In genomic region chr6:27863962-27864905, GRCh38 we compare ENCODE assay signal across 8 cellular contexts. TPM values are rescaled to one million over a fixed set of nuclear protein-coding genes. Genes with fewer than 3 reads are reported as not detected.
DNase-seq lines count a peak whose midpoint lies in the region; ATAC-seq, FAIRE-seq and TF ChIP-seq lines count a peak whose summit lies in the region.
"Had no signal": no experiment of that assay in that cellular context is flagged by ENCODE, and none has a peak within 500 bp of the region (broad histone marks: within the 10 kb centered on the region; RNA-seq: fewer than 3 reads in every experiment).

No MANE protein-coding gene starts in this region.

- H3K27me3 ChIP-seq in H9 (ENCODE audit: insufficient read depth, low read length) (no peaks in the 10 kb centered on the region), gastrocnemius medialis (peaks cover 43 to 61% (median 55%) of the 10 kb centered on the region in 3 donors)

- CTCF ChIA-PET in activated CD4-positive, alpha-beta memory T cell treated with anti-CD3 and anti-CD28 coated beads for 36 hours (lab: Charles Lee): interaction anchor here (1.2 to 11.3 kb wide), 4 partner anchors 26 to 92 kb away, joined by 3 to 121 read pairs (median 16); a partner anchor contains a TSS

- H4K91ac ChIP-seq in H9 (ENCODE audit: insufficient read length, low read depth, low read length): no peak overlapping the region

- H2BK12ac ChIP-seq in H9 (ENCODE audit: insufficient read length, low read depth, low read length): peak overlapping the region; percentile 93

- ATAC-seq in gastrocnemius medialis (no peak), HG02798 (IDR thresholded peaks at IDR 0.05; ENCODE audit: poor library complexity, unreplicated experiment) (no peak)

- peaks cover 3% of the 10 kb centered on the region for H3K23me2 ChIP-seq in H9 (ENCODE audit: insufficient read length, low read depth, low read length, poor library complexity, severe bottlenecking)

- no peak overlapping the region for H2AK5ac ChIP-seq in H9 (ENCODE audit: insufficient read length, low read length)

- no peak overlapping the region for H2BK20ac ChIP-seq in H9 (ENCODE audit: low read depth, low read length, poor library complexity, severe bottlenecking)

- H3T11ph ChIP-seq in H9 (ENCODE audit: low read length): no peak overlapping the region

- H3K18ac ChIP-seq in H9 (ENCODE audit: insufficient read length, low read depth, low read length): peak overlapping the region; percentile 82

- peak overlapping the region; percentile 97 for H3K4me2 ChIP-seq in H9 (ENCODE audit: insufficient read depth, insufficient read length, low read length)

- in situ Hi-C loops in gastrocnemius medialis (cut with MboI; ENCODE audit: low sequenced_read_pairs in 4 of 4): no loop called here

- TF ChIP-seq POLR2A in gastrocnemius medialis (IDR thresholded peaks at IDR 0.05): no peak

- H3K27ac ChIP-seq in H9 (ENCODE audit: insufficient read length, low read depth, low read length) (peak overlapping the region; percentile 84), gastrocnemius medialis (peak overlapping the region in 1 of 4 donors; percentile 34)

- H3K27ac Mint-ChIP-seq in H9: peak overlapping the region; percentile 41 to 99 (median 97); a peak in 4 of 7 replicates
- H3K27ac Mint-ChIP-seq in activated CD4-positive, alpha-beta memory T cell treated with anti-CD3 and anti-CD28 coated beads for 36 hours: peak overlapping the region; percentile 100

- H3K36me3 ChIP-seq in gastrocnemius medialis: no peaks in the 10 kb centered on the region

- no peak overlapping the region; the same call in 1 of the 2 replicates for H3K4ac ChIP-seq in H9 (ENCODE audit: low read depth, low read length)

- H3K56ac ChIP-seq in H9 (ENCODE audit: insufficient read length, low read depth, low read length): peak overlapping the region; percentile 83

- no peak for TF ChIP-seq CTCF in H9 (conservative IDR thresholded peaks at IDR 0.05)
- TF ChIP-seq CTCF in fibroblast of the aortic adventitia (IDR thresholded peaks at IDR 0.05; ENCODE audit: insufficient read depth, low read length): no peak
- no peak for TF ChIP-seq CTCF in gastrocnemius medialis (IDR thresholded peaks at IDR 0.05 in 4 of 5, conservative IDR thresholded peaks at IDR 0.05 in 1 of 5)
- no peak for TF ChIP-seq CTCF in D721Med (IDR thresholded peaks at IDR 0.05; ENCODE audit: insufficient read depth, missing control alignments)

- H3K4me1 ChIP-seq in H9 (ENCODE audit: insufficient read depth, low read length) (peaks cover 2% of the 10 kb centered on the region), gastrocnemius medialis (peaks cover 25 to 31% of the 10 kb centered on the region in 2 donors)

- peaks cover 9% of the 10 kb centered on the region for H3K27me3 Mint-ChIP-seq in H9 (ENCODE audit: low read depth)
- H3K27me3 Mint-ChIP-seq in activated CD4-positive, alpha-beta memory T cell treated with anti-CD3 and anti-CD28 coated beads for 36 hours: peaks cover 20% of the 10 kb centered on the region

- peak overlapping the region; percentile 90 for H3K9ac ChIP-seq in H9 (ENCODE audit: extremely low read depth, insufficient read length, low read length)

- H2BK5ac ChIP-seq in H9 (ENCODE audit: insufficient read length, low read length): peak overlapping the region; percentile 85

- H2AFZ ChIP-seq in H9 (ENCODE audit: low read length): no peak overlapping the region

- peaks cover 7 to 24% of the 10 kb centered on the region in 2 experiments for H3K4me1 Mint-ChIP-seq in H9
- peaks cover 38% of the 10 kb centered on the region for H3K4me1 Mint-ChIP-seq in activated CD4-positive, alpha-beta memory T cell treated with anti-CD3 and anti-CD28 coated beads for 36 hours (ENCODE audit: low read depth)

- H3K79me1 ChIP-seq in H9 (ENCODE audit: insufficient read depth, low read depth, low read length, poor library complexity, severe bottlenecking): no peaks in the 10 kb centered on the region

- peaks cover 12 to 13% of the 10 kb centered on the region in 2 experiments for H3K9me3 Mint-ChIP-seq in H9
- peaks cover 10% of the 10 kb centered on the region for H3K9me3 Mint-ChIP-seq in activated CD4-positive, alpha-beta memory T cell treated with anti-CD3 and anti-CD28 coated beads for 36 hours

- peak overlapping the region; percentile 68 for H3K4me3 ChIP-seq in fibroblast of the aortic adventitia (ENCODE audit: low read depth, low read length)
- peak overlapping the region; percentile 60 to 66 (median 64) for H3K4me3 ChIP-seq in gastrocnemius medialis

- H2BK15ac ChIP-seq in H9 (ENCODE audit: low read depth, low read length): peak overlapping the region; percentile 83; the same call in 1 of the 2 replicates

- H2BK120ac ChIP-seq in H9 (ENCODE audit: low read depth, low read length, poor library complexity, severe bottlenecking): no peak overlapping the region

- FAIRE-seq in D721Med (lab: Jason Lieb, UNC): no peak

- no peaks in the 10 kb centered on the region for H4K20me1 ChIP-seq in H9 (ENCODE audit: control insufficient read depth, insufficient read depth, insufficient read length)

- DNase-seq in H9 (no peak), fibroblast of the aortic adventitia (ENCODE audit: low read depth) (peak; percentile 17), gastrocnemius medialis (no peak), D721Med (ENCODE audit: insufficient read length, low spot score) (no peak), RKO (ENCODE audit: low spot score) (no peak)
- peak; percentile 61 for DNase-seq in activated CD4-positive, alpha-beta memory T cell treated with anti-CD3 and anti-CD28 coated beads for 36 hours

- no peaks in the 10 kb centered on the region for H3K9me3 ChIP-seq in H9 (ENCODE audit: control insufficient read depth, low read depth, low read length)
- no peaks in the 10 kb centered on the region for H3K9me3 ChIP-seq in gastrocnemius medialis

- intact Hi-C loops in activated CD4-positive, alpha-beta memory T cell treated with anti-CD3 and anti-CD28 coated beads for 36 hours (cut with micrococcal nuclease): no loop called here
- intact Hi-C loops in gastrocnemius medialis (cut with DNase I; ENCODE audit: low total_unique reads): loop anchor here (2.0 kb wide), 2 partner anchors 25 to 31 kb away; a partner anchor contains a TSS

- H3K79me2 ChIP-seq in H9 (ENCODE audit: insufficient read depth, low read length): no peaks in the 10 kb centered on the region

- H3K4me3 Mint-ChIP-seq in H9: peak overlapping the region in 1 of 2 experiments; percentile 99; a peak in 3 of 5 replicates
- peak overlapping the region; percentile 96 for H3K4me3 Mint-ChIP-seq in activated CD4-positive, alpha-beta memory T cell treated with anti-CD3 and anti-CD28 coated beads for 36 hours

- POLR2A ChIA-PET in activated CD4-positive, alpha-beta memory T cell treated with anti-CD3 and anti-CD28 coated beads for 36 hours (lab: Charles Lee): interaction anchor here (0.5 to 12.2 kb wide), 24 partner anchors 9 to 1838 kb away, joined by 3 to 507 read pairs (median 11); partner anchors contain the start of genes HMGN4 and ZNF165

- peaks cover 5 to 10% (median 10%) of the 10 kb centered on the region in 3 experiments; a peak in 6 of 7 replicates for H3K36me3 Mint-ChIP-seq in H9 (ENCODE audit: insufficient read depth in 1 of 3, low read depth in 3 of 3)
- H3K36me3 Mint-ChIP-seq in activated CD4-positive, alpha-beta memory T cell treated with anti-CD3 and anti-CD28 coated beads for 36 hours: peaks cover 25% of the 10 kb centered on the region

- no CpG with 5 or more reads among the region's 51 CpGs for WGBS in H9 (ENCODE audit: extremely low coverage, insufficient read length, low lambda C conversion rate)

- peak overlapping the region; percentile 66 for H4K5ac ChIP-seq in H9 (ENCODE audit: insufficient read length, low read depth, low read length)

- peak overlapping the region; percentile 46; the same call in 1 of the 2 replicates for H3K14ac ChIP-seq in H9 (ENCODE audit: insufficient read depth, low read length)

- no peak overlapping the region for H3K23ac ChIP-seq in H9 (ENCODE audit: insufficient read length, low read depth, low read length)

- no peak overlapping the region for H4K8ac ChIP-seq in H9 (replicated peaks; ENCODE audit: insufficient read length, low read depth, low read length)

RNA-seq across cellular contexts. Expression of gene OR2B2, which starts 48.0 kb away (rescaled TPM):
- not detected in 2 replicates for total RNA-seq in H9 (2021)
- total RNA-seq in activated CD4-positive, alpha-beta memory T cell treated with anti-CD3 and anti-CD28 coated beads for 36 hours: not detected
- total RNA-seq in fibroblast of the aortic adventitia (ENCODE audit: low replicate concordance): not detected in 2 replicates
- not detected for total RNA-seq in gastrocnemius medialis
- total RNA-seq: subcutaneous adipose tissue had no signal

Comparison
In these comparisons a context has a peak if more than half of its experiments do, and no peak if none do; other contexts are left out.
1. DNase-seq: peak in activated CD4-positive, alpha-beta memory T cell treated with anti-CD3 and anti-CD28 coated beads for 36 hours (single experiment) and fibroblast of the aortic adventitia (single experiment); none in H9 (single experiment), gastrocnemius medialis (0 of 2), D721Med (single experiment) and RKO (single experiment).